8 cellular contexts compared by ENCODE assay signal in the genomic region with DNA sequence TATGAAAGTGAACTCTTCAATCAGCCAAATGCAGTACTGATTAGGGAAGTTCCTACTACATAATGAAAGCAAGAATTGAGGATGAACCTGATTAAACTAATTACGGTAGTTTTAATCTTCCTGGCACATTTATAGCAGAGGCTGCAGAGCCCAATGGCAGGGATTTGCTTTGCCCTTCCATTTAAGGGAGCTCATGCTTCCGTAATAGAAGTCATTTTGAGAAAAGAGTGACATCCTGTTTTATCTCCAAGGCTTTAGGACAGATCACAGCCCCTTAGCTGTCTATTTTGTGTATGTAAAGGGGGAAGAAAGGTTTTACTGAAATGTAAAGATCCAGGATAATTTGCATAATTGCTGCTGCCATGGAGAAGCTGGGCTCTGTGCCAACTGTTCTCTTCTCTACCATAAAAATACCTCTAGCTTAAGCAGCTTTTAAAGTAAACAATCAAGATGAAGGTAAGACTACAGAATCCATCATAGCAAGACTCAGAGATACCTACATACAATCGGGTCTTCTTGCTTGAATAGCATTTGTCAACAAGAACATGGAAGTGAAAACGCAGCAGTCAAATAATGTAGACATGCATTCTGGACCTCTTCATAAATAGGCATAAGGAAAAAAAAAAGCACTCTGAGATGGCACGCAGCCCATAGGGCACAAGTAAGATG.
DNase-seq lines count a peak whose midpoint lies in the region; ATAC-seq, FAIRE-seq and TF ChIP-seq lines count a peak whose summit lies in the region.

No MANE protein-coding gene starts in this region.

- ATAC-seq in HG02588 (IDR thresholded peaks at IDR 0.05; ENCODE audit: unreplicated experiment) (peak; percentile 67), HG02571 (IDR thresholded peaks at IDR 0.05; ENCODE audit: unreplicated experiment) (no peak)

- peaks cover 88% of the 10 kb centered on the region for H3K79me2 ChIP-seq in smooth muscle cell (ENCODE audit: low read depth)

- peak; percentile 84 for FAIRE-seq in D721Med (lab: Jason Lieb, UNC)
- no peak for FAIRE-seq in RCC 7860 (lab: Jason Lieb, UNC)

- H3K9ac ChIP-seq in endocrine pancreas (ENCODE audit: control insufficient read depth, insufficient read depth, low read length) (no peak overlapping the region), smooth muscle cell (ENCODE audit: low read depth) (no peak overlapping the region)

- no peaks in the 10 kb centered on the region for H3F3A ChIP-seq in smooth muscle cell (ENCODE audit: low read depth)

- H3K4me1 ChIP-seq in endocrine pancreas (ENCODE audit: control insufficient read depth, insufficient read depth, low read length), result peaks cover 29% of the 10 kb centered on the region
- H3K4me1 ChIP-seq in smooth muscle cell (ENCODE audit: low read depth), result no peaks in the 10 kb centered on the region

- H3K9me3 ChIP-seq in endocrine pancreas (ENCODE audit: control insufficient read depth, low read length), result no peaks in the 10 kb centered on the region
- no peaks in the 10 kb centered on the region for H3K9me3 ChIP-seq in smooth muscle cell (replicated peaks; ENCODE audit: low read depth)

- H3K4me3 ChIP-seq in endocrine pancreas (ENCODE audit: control insufficient read depth, insufficient read depth, low read length) (peak overlapping the region; percentile 41), smooth muscle cell (no peak overlapping the region)

- H3K27ac ChIP-seq in smooth muscle cell (ENCODE audit: low read depth), result no peak overlapping the region

- no peak overlapping the region for H2AFZ ChIP-seq in smooth muscle cell (ENCODE audit: low read depth)

- peak overlapping the region; percentile 27 for H3K4me2 ChIP-seq in smooth muscle cell

- H4K20me1 ChIP-seq in smooth muscle cell (ENCODE audit: low read depth), result peaks cover 96% of the 10 kb centered on the region

- WGBS in smooth muscle cell (ENCODE audit: low lambda C conversion rate), result 55% methylated on average over 5 of the region's 5 CpGs

- DNase-seq in D721Med (ENCODE audit: insufficient read length, low spot score), result no peak
- peak; percentile 100 for DNase-seq in NCI-H526 treated with DMSO at 0.1 percent for 48 hours (lab: John Stamatoyannopoulos, UW)
- DNase-seq in smooth muscle cell (lab: John Stamatoyannopoulos, UW; ENCODE audit: unreplicated experiment), result no peak
- DNase-seq in RCC 7860 (ENCODE audit: low spot score), result no peak
- DNase-seq in GM19240 (ENCODE audit: insufficient read length, low spot score), result no peak

- TF ChIP-seq CTCF in D721Med (IDR thresholded peaks at IDR 0.05; ENCODE audit: insufficient read depth, missing control alignments) (no peak), smooth muscle cell (IDR thresholded peaks at IDR 0.05; ENCODE audit: borderline replicate concordance, insufficient read depth, poor library complexity, severe bottlenecking) (no peak)

- no peaks in the 10 kb centered on the region for H3K36me3 ChIP-seq in endocrine pancreas (ENCODE audit: control insufficient read depth, insufficient read depth, low read length)
- no peaks in the 10 kb centered on the region for H3K36me3 ChIP-seq in smooth muscle cell (ENCODE audit: low read depth)

- no peaks in the 10 kb centered on the region for H3K27me3 ChIP-seq in endocrine pancreas (ENCODE audit: control insufficient read depth, insufficient read depth, low read length)
- H3K27me3 ChIP-seq in smooth muscle cell (ENCODE audit: low read depth), result no peaks in the 10 kb centered on the region
